Comparison of ENCODE assay signal across 9 cellular contexts in the genomic region with DNA sequence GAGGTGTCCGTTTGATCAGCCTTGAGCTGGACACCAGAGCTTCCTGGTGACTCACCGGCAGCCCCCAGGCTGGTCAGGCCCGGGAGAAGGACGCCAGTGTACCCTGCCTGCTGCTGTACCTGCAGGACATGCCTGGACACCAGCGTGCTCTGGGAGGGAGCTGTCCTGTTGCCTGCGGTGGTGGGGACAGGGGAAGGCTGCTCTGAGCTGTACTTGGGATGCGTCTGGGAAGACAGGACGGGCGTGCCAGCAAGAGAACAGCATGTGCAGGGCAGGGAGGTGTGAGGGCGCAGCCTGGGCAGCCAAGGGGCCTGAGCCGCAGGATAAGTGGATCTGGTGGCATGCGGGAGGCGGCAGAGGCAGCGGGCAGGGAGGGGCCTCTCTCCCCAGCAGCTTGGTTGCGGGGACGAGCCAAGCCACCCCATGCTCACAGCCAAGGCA. TPM values are rescaled to one million over a fixed set of nuclear protein-coding genes. Genes with fewer than 3 reads are reported as not detected.
A peak's percentile ranks its signal among the peaks of the same experiment; 100 is the strongest.
DNase-seq lines count a peak whose midpoint lies in the region; ATAC-seq, FAIRE-seq and TF ChIP-seq lines count a peak whose summit lies in the region.
"Had no signal": no experiment of that assay in that cellular context is flagged by ENCODE, and none has a peak within 500 bp of the region (broad histone marks: within the 10 kb centered on the region; RNA-seq: fewer than 3 reads in every experiment).

No MANE protein-coding gene starts in this region.

- H3K27ac ChIP-seq in left ventricle myocardium inferior (replicated peaks) (peak overlapping the region; percentile 44), pancreas (no peak overlapping the region), substantia nigra (ENCODE audit: low read depth, low read length, poor library complexity, severe bottlenecking) (no peak overlapping the region)
- H3K27ac ChIP-seq: spleen had no signal

- no peaks in the 10 kb centered on the region for H3K36me3 ChIP-seq in left ventricle myocardium inferior
- H3K36me3 ChIP-seq in pancreas = no peaks in the 10 kb centered on the region
- H3K36me3 ChIP-seq: spleen had no signal

- no peaks in the 10 kb centered on the region for H3K9me3 ChIP-seq in left ventricle myocardium inferior (replicated peaks)
- no peaks in the 10 kb centered on the region for H3K9me3 ChIP-seq in pancreas
- H3K9me3 ChIP-seq: spleen had no signal

- peaks cover 30% of the 10 kb centered on the region for H3K27me3 Mint-ChIP-seq in activated CD8-positive, alpha-beta T cell treated with anti-CD3 and anti-CD28 coated beads, Interleukin-2, amount 10 ng/mL, durations not matched to agents 7 days and 5 days (ENCODE audit: low read depth)

- POLR2A ChIA-PET in activated CD8-positive, alpha-beta T cell treated with anti-CD3 and anti-CD28 coated beads, Interleukin-2, amount 10 ng/mL, durations not matched to agents 7 days and 5 days (lab: Charles Lee) = interaction anchor here (0.6 to 0.9 kb wide), 2 partner anchors 139 to 587 kb away, joined by 3 read pairs; a partner anchor contains a TSS

- no peaks in the 10 kb centered on the region for H3K9me3 Mint-ChIP-seq in activated CD8-positive, alpha-beta T cell treated with anti-CD3 and anti-CD28 coated beads, Interleukin-2, amount 10 ng/mL, durations not matched to agents 7 days and 5 days (ENCODE audit: insufficient read depth)

- 30 to 34% methylated on average over 14 to 16 of the region's 16 CpGs for WGBS in pancreas, 2 donors

- FAIRE-seq in pancreas (lab: Jason Lieb, UNC) = no peak

- H3K4me3 Mint-ChIP-seq in activated CD8-positive, alpha-beta T cell treated with anti-CD3 and anti-CD28 coated beads, Interleukin-2, amount 10 ng/mL, durations not matched to agents 7 days and 5 days = peak overlapping the region; percentile 54

- no peak for ATAC-seq in activated CD8-positive, alpha-beta T cell treated with anti-CD3 and anti-CD28 coated beads, Interleukin-2, amount 10 ng/mL, durations not matched to agents 7 days and 5 days
- ATAC-seq in pancreas (peak in 3 of 4 donors; percentile 2 to 16 (median 8)), left lobe of liver (no peak)

- TF ChIP-seq CTCF in left ventricle myocardium inferior (IDR thresholded peaks at IDR 0.05; ENCODE audit: borderline replicate concordance) (no peak), pancreas (IDR thresholded peaks at IDR 0.05) (no peak)

- H3K4me1 Mint-ChIP-seq in activated CD8-positive, alpha-beta T cell treated with anti-CD3 and anti-CD28 coated beads, Interleukin-2, amount 10 ng/mL, durations not matched to agents 7 days and 5 days (ENCODE audit: low read depth) = peaks cover 22% of the 10 kb centered on the region

- peak; percentile 40 for DNase-seq in G401 (ENCODE audit: low spot score)
- no peak for DNase-seq in activated CD8-positive, alpha-beta T cell treated with anti-CD3 and anti-CD28 coated beads, Interleukin-2, amount 10 ng/mL, durations not matched to agents 7 days and 5 days
- DNase-seq in left ventricle myocardium inferior = no peak
- peak in 1 of 6 donors; percentile 31 for DNase-seq in pancreas
- DNase-seq in D341Med (ENCODE audit: low spot score) = no peak
- DNase-seq in substantia nigra (lab: John Stamatoyannopoulos, UW) = no peak
- no peak for DNase-seq in RKO (ENCODE audit: low spot score)
- DNase-seq in left lobe of liver (ENCODE audit: low spot score) = no peak

- intact Hi-C loops in left ventricle myocardium inferior (cut with micrococcal nuclease) (loop anchor here (1.0 to 10.0 kb wide), 2 partner anchors 224 to 329 kb away; no protein-coding TSS in a partner anchor), pancreas (cut with DNase I) (loop anchor here in 2 of 3 donors (2.0 to 5.0 kb wide), 2 partner anchors 221 to 225 kb away; no protein-coding TSS in a partner anchor)

- CTCF ChIA-PET in activated CD8-positive, alpha-beta T cell treated with anti-CD3 and anti-CD28 coated beads, Interleukin-2, amount 10 ng/mL, durations not matched to agents 7 days and 5 days (lab: Charles Lee) = interaction anchor here (0.6 to 11.2 kb wide), 15 partner anchors 9 to 706 kb away, joined by 3 to 254 read pairs (median 10); a partner anchor contains a TSS

- H3K4me3 ChIP-seq in left ventricle myocardium inferior = peak overlapping the region; percentile 60
- H3K4me3 ChIP-seq in pancreas = no peak overlapping the region

- H3K27ac Mint-ChIP-seq in activated CD8-positive, alpha-beta T cell treated with anti-CD3 and anti-CD28 coated beads, Interleukin-2, amount 10 ng/mL, durations not matched to agents 7 days and 5 days = no peak overlapping the region

- no peaks in the 10 kb centered on the region for H3K36me3 Mint-ChIP-seq in activated CD8-positive, alpha-beta T cell treated with anti-CD3 and anti-CD28 coated beads, Interleukin-2, amount 10 ng/mL, durations not matched to agents 7 days and 5 days (ENCODE audit: low read depth)

- in situ Hi-C loops in G401 (cut with HindIII; ENCODE audit: low sequenced_read_pairs) = no loop called here

- peaks cover 48% of the 10 kb centered on the region for H3K4me1 ChIP-seq in left ventricle myocardium inferior
- peaks cover 0 to 5% (median 0%) of the 10 kb centered on the region in 3 donors for H3K4me1 ChIP-seq in pancreas

- H3K27me3 ChIP-seq in left ventricle myocardium inferior (ENCODE audit: low read depth) (peaks cover 20% of the 10 kb centered on the region), pancreas (no peaks in the 10 kb centered on the region)

RNA-seq across cellular contexts. Expression of a gene that starts 32.8 kb away (rescaled TPM):
- total RNA-seq in G401 (2014; rRNA removed; shearing (Covaris generic)) = 3.0 and 7.0 TPM in 2 replicates
- total RNA-seq in activated CD8-positive, alpha-beta T cell treated with anti-CD3 and anti-CD28 coated beads, Interleukin-2, amount 10 ng/mL, durations not matched to agents 7 days and 5 days = 1 to 10 TPM; 2.6 to 3.3 TPM
- 7.3 TPM for total RNA-seq in left ventricle myocardium inferior
- total RNA-seq in pancreas = 1 to 10 TPM; 4.6 to 7.5 (median 6.0) TPM
- 1 to 10 TPM; 3.4 to 3.8 TPM for polyA plus RNA-seq in pancreas
- 2.8 TPM for total RNA-seq in left lobe of liver

RNA-seq across cellular contexts. Expression of a gene that starts 33.7 kb away (rescaled TPM):
- 76.1 and 107 TPM in 2 replicates for total RNA-seq in G401 (2014; rRNA removed; shearing (Covaris generic))
- 10 to 100 TPM; 40.5 to 42.2 TPM for total RNA-seq in activated CD8-positive, alpha-beta T cell treated with anti-CD3 and anti-CD28 coated beads, Interleukin-2, amount 10 ng/mL, durations not matched to agents 7 days and 5 days
- 311 TPM for total RNA-seq in left ventricle myocardium inferior
- 10 to 100 TPM; 10.7 to 21.7 (median 13.3) TPM for total RNA-seq in pancreas
- polyA plus RNA-seq in pancreas = 10 to 100 TPM; 29.1 to 37.3 TPM
- 27.6 TPM for total RNA-seq in left lobe of liver

RNA-seq across cellular contexts. Expression of a gene that starts 33.8 kb away (rescaled TPM):
- not detected in 2 replicates for total RNA-seq in G401 (2014; rRNA removed; shearing (Covaris generic))
- total RNA-seq in activated CD8-positive, alpha-beta T cell treated with anti-CD3 and anti-CD28 coated beads, Interleukin-2, amount 10 ng/mL, durations not matched to agents 7 days and 5 days = not detected
- total RNA-seq in left ventricle myocardium inferior = not detected
- under 1 TPM in 2 of 6 donors, not detected in 4; 0.71 to 0.79 TPM for total RNA-seq in pancreas
- under 1 TPM in 1 of 2 donors, not detected in 1; 0.45 TPM for polyA plus RNA-seq in pancreas
- total RNA-seq in left lobe of liver = not detected
- polyA plus RNA-seq: spleen had no signal

Comparison
In these comparisons a context has a peak if more than half of its experiments do, and no peak if none do; other contexts are left out.
1. ATAC-seq: peak in pancreas (3 of 4); none in activated CD8-positive, alpha-beta T cell treated with anti-CD3 and anti-CD28 coated beads, Interleukin-2, amount 10 ng/mL, durations not matched to agents 7 days and 5 days (single experiment) and left lobe of liver (single experiment).